In the genomic region with DNA sequence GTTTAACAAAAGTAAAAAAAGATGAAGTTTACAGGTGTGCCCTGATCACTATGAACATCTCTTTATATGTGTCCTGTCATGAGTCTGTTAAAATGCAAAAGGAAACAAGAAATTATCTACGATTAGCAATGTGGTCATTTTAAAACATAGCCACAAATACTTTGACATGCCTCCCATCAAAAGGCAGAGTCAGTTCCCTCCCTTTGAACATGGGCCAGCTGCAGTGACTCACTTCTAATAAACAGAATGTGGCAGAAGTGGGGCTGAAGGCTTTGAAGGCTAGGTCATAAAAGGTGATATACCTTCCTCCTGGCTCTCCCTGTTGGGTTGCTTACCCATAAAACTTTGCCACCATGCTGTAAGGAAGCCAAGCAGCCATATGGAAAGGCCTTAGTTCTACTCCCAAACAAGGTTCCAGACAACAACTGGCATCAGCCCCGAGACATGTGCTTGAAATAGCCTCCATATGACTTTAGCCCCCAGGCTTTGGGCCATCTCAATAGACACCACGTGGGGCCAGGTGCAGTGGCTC, we compare ENCODE assay signal across 2 cellular contexts.
TF ChIP-seq lines count a peak whose summit lies in the region.

No MANE protein-coding gene starts in this region.

TF ChIP-seq in A549, 52 proteins besides CTCF, POLR2A, EP300 and RAD21:
- TF ChIP-seq, protein P1, sequence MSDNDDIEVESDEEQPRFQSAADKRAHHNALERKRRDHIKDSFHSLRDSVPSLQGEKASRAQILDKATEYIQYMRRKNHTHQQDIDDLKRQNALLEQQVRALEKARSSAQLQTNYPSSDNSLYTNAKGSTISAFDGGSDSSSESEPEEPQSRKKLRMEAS (IDR thresholded peaks at IDR 0.05) = 0 out of 2 replicates have a peak, but pooled peaks have one; percentile 12

TF ChIP-seq in SK-N-SH, 30 proteins besides CTCF, POLR2A, EP300 and RAD21:
- TF ChIP-seq, protein P2, sequence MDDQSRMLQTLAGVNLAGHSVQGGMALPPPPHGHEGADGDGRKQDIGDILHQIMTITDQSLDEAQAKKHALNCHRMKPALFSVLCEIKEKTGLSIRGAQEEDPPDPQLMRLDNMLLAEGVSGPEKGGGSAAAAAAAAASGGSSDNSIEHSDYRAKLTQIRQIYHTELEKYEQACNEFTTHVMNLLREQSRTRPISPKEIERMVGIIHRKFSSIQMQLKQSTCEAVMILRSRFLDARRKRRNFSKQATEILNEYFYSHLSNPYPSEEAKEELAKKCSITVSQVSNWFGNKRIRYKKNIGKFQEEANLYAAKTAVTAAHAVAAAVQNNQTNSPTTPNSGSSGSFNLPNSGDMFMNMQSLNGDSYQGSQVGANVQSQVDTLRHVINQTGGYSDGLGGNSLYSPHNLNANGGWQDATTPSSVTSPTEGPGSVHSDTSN (IDR thresholded peaks at IDR 0.05) = 0 out of 2 replicates have a peak, but pooled peaks have one; percentile 7
- TF ChIP-seq NFIC (IDR thresholded peaks at IDR 0.05; ENCODE audit: borderline replicate concordance) = 0 out of 2 replicates have a peak, but pooled peaks have one; percentile 9
